17 cellular contexts compared by ENCODE assay signal in genomic region chr1:17195731-17196130, GRCh38. TPM values are rescaled to one million over a fixed set of nuclear protein-coding genes. Genes with fewer than 3 reads are reported as not detected.
DNase-seq lines count a peak whose midpoint lies in the region; ATAC-seq, FAIRE-seq and TF ChIP-seq lines count a peak whose summit lies in the region.
"Had no signal": no experiment of that assay in that cellular context is flagged by ENCODE, and none has a peak within 500 bp of the region (broad histone marks: within the 10 kb centered on the region; RNA-seq: fewer than 3 reads in every experiment).

No MANE protein-coding gene starts in this region.

- H3K9ac ChIP-seq in IMR-90 (ENCODE audit: low read depth, low read length) (no peak overlapping the region), kidney (ENCODE audit: low read length in 2 of 2) (no peak overlapping the region), mesendoderm (ENCODE audit: low read length) (no peak overlapping the region)

- no peak overlapping the region for H2AK9ac ChIP-seq in IMR-90 (replicated peaks; ENCODE audit: low read depth, low read length, poor library complexity)

- H4K5ac ChIP-seq in IMR-90 (ENCODE audit: low read depth, low read length), result no peak overlapping the region
- no peak overlapping the region for H4K5ac ChIP-seq in mesendoderm (ENCODE audit: low read length)

- H4K8ac ChIP-seq in IMR-90 (ENCODE audit: low read depth in 2 of 2, low read length in 2 of 2) (peak overlapping the region in 1 of 2 experiments; percentile 10; a peak in 1 of 4 replicates), mesendoderm (ENCODE audit: low read depth, low read length) (no peak overlapping the region)

- H3K18ac ChIP-seq in IMR-90 (ENCODE audit: low read depth, low read length) (no peak overlapping the region), mesendoderm (ENCODE audit: low read length) (no peak overlapping the region)

- H3K79me2 ChIP-seq in mesendoderm (ENCODE audit: control insufficient read depth, insufficient read depth, low read length), result no peaks in the 10 kb centered on the region

- TF ChIP-seq CTCF in IMR-90 (conservative IDR thresholded peaks at IDR 0.05; ENCODE audit: low read depth, low read length), result no peak
- TF ChIP-seq CTCF in kidney (IDR thresholded peaks at IDR 0.05; ENCODE audit: borderline replicate concordance, extremely low read depth, insufficient read depth), result no peak

- H2AFZ ChIP-seq in IMR-90 (replicated peaks; ENCODE audit: low read length, poor library complexity), result no peak overlapping the region

- no peak overlapping the region for H3K4me3 ChIP-seq in H7 (ENCODE audit: insufficient read depth, low read depth, low read length)
- H3K4me3 ChIP-seq in IMR-90 (ENCODE audit: insufficient read depth, low read depth, low read length), result no peak overlapping the region
- no peak overlapping the region for H3K4me3 ChIP-seq in kidney (ENCODE audit: low read length in 2 of 2)
- H3K4me3 ChIP-seq in mesendoderm (ENCODE audit: low read length), result no peak overlapping the region
- H3K4me3 ChIP-seq: SJCRH30 had no signal

- no peak overlapping the region for H2BK120ac ChIP-seq in IMR-90 (ENCODE audit: low read depth, low read length)
- H2BK120ac ChIP-seq in mesendoderm (ENCODE audit: low read depth, low read length), result no peak overlapping the region

- intact Hi-C loops in IMR-90 (cut with micrococcal nuclease) (no loop called here), kidney (cut with DNase I) (no loop called here), sciatic nerve (cut with DNase I) (no loop called here)

- H3K56ac ChIP-seq in IMR-90 (ENCODE audit: extremely low read depth, insufficient read depth, low read length) (no peak overlapping the region), mesendoderm (ENCODE audit: low read length) (no peak overlapping the region)

- H3K27me3 ChIP-seq in H7 (ENCODE audit: control insufficient read depth, insufficient read depth, low read length), result 0 out of 2 replicates have a peak, but pooled peaks cover 2% of the 10 kb centered on the region
- no peaks in the 10 kb centered on the region; the same call in 1 of the 2 replicates for H3K27me3 ChIP-seq in IMR-90 (ENCODE audit: control insufficient read depth, insufficient read depth, low read length)
- no peaks in the 10 kb centered on the region for H3K27me3 ChIP-seq in mesendoderm (ENCODE audit: insufficient read depth, low read length, poor library complexity)

- H3K4me1 ChIP-seq in IMR-90 (ENCODE audit: control insufficient read depth, insufficient read depth, low read length), result peaks cover 5% of the 10 kb centered on the region
- no peaks in the 10 kb centered on the region for H3K4me1 ChIP-seq in kidney (ENCODE audit: control insufficient read depth in 1 of 2, insufficient read depth in 1 of 2, low read depth in 1 of 2, low read length in 2 of 2)
- H3K4me1 ChIP-seq in mesendoderm (ENCODE audit: control insufficient read depth, low read depth, low read length), result peaks cover 2% of the 10 kb centered on the region

- no TSS peak for BruUV-seq in IMR-90 (replicated peaks; lab: Mats Ljungman, UMichigan)

- no peak overlapping the region for H3K23ac ChIP-seq in IMR-90 (ENCODE audit: low read depth, low read length)
- H3K23ac ChIP-seq in mesendoderm (ENCODE audit: low read length), result no peak overlapping the region

- H3K27ac ChIP-seq in IMR-90 (ENCODE audit: insufficient read depth, low read length) (no peak overlapping the region), kidney (ENCODE audit: low read depth in 2 of 2, low read length in 2 of 2) (no peak overlapping the region), mesendoderm (ENCODE audit: low read depth, low read length) (no peak overlapping the region)
- H3K27ac ChIP-seq: C4-2B, SJCRH30 had no signal

- no peaks in the 10 kb centered on the region for H4K20me1 ChIP-seq in IMR-90 (ENCODE audit: insufficient read depth, low read length)

- H2AK5ac ChIP-seq in IMR-90 (ENCODE audit: low read depth, low read length) (0 out of 2 replicates have a peak overlapping the region, but pooled peaks have one; percentile 3), mesendoderm (ENCODE audit: low read length) (no peak overlapping the region)

- H3K4me2 ChIP-seq in IMR-90 (ENCODE audit: low read depth, low read length) (no peak overlapping the region), mesendoderm (ENCODE audit: low read length) (no peak overlapping the region)

- CTCF ChIA-PET in IMR-90 (lab: Yijun Ruan, JAX), result no interaction called here

- ATAC-seq in IMR-90 (ENCODE audit: low read depth), result no peak
- no peak for ATAC-seq in sciatic nerve
- ATAC-seq: HepG2, PC-3 had no signal

- POLR2A ChIA-PET in IMR-90 (lab: Charles Lee; ENCODE audit: unreplicated experiment), result no interaction called here

- in situ Hi-C loops in IMR-90 (cut with MboI; ENCODE audit: low sequenced_read_pairs), result no loop called here

- no CpG with 5 or more reads among the region's 3 CpGs for WGBS in IMR-90 (ENCODE audit: extremely low coverage in 2 of 2, insufficient read length in 1 of 2), 2 experiments
- WGBS in mesendoderm (ENCODE audit: extremely low coverage, insufficient coverage, low lambda C conversion rate), result no CpG with 5 or more reads among the region's 3 CpGs

- H3K9me3 ChIP-seq in IMR-90 (ENCODE audit: control insufficient read depth, insufficient read depth, low read length) (no peaks in the 10 kb centered on the region), kidney (ENCODE audit: control insufficient read depth in 1 of 2, low read length in 2 of 2) (no peaks in the 10 kb centered on the region)
- H3K9me3 ChIP-seq: SJCRH30 had no signal

- H3K79me1 ChIP-seq in IMR-90 (ENCODE audit: low read depth in 1 of 2, low read length in 2 of 2) (peaks cover 0 to 2% of the 10 kb centered on the region in 2 experiments; a peak in 1 of 4 replicates), mesendoderm (ENCODE audit: low read length) (no peaks in the 10 kb centered on the region)

- dilution Hi-C loops in IMR-90 (cut with HindIII; ENCODE audit: low sequenced_read_pairs, unreplicated experiment), result no loop called here

- FAIRE-seq in kidney (lab: Jason Lieb, UNC) (no peak), GM12892 (lab: Jason Lieb, UNC) (no peak)
- FAIRE-seq: HepG2 had no signal

- DNase-seq in H7 (peak; percentile 7), IMR-90 (no peak), kidney (peak; percentile 57), sciatic nerve (ENCODE audit: low spot score) (peak; percentile 48), mesendoderm (no peak), GM12892 (ENCODE audit: insufficient read length) (no peak)
- no peak for DNase-seq in stimulated activated naive CD4-positive, alpha-beta T cell treated with Interleukin-2 at 50 U/mL for 16 hours (lab: John Stamatoyannopoulos, UW)
- DNase-seq: AML-193, DMS79, HFFc6, KG1, NCI-H1694 treated with DMSO at 0.1 percent for 48 hours, NCI-H524 treated with DMSO at 0.1 percent for 48 hours, PC-3, SJCRH30 had no signal

- H3K36me3 ChIP-seq in H7 (replicated peaks; ENCODE audit: control insufficient read depth, insufficient read depth, low read length), result no peaks in the 10 kb centered on the region
- H3K36me3 ChIP-seq in IMR-90 (ENCODE audit: control insufficient read depth, insufficient read depth, low read length), result no peaks in the 10 kb centered on the region
- H3K36me3 ChIP-seq in kidney (ENCODE audit: control insufficient read depth in 1 of 2, insufficient read depth in 2 of 2, low read length in 2 of 2), result no peaks in the 10 kb centered on the region
- no peaks in the 10 kb centered on the region for H3K36me3 ChIP-seq in mesendoderm (ENCODE audit: control insufficient read depth, insufficient read depth, low read length)
- H3K36me3 ChIP-seq: SJCRH30 had no signal

- peaks cover 7% of the 10 kb centered on the region for H3K9me1 ChIP-seq in IMR-90 (ENCODE audit: insufficient read depth, low read length)

- no peak overlapping the region for H2BK15ac ChIP-seq in IMR-90 (ENCODE audit: low read depth, low read length)
- H2BK15ac ChIP-seq in mesendoderm (replicated peaks; ENCODE audit: low read depth), result no peak overlapping the region

- H2BK20ac ChIP-seq in IMR-90 (ENCODE audit: low read depth, low read length), result no peak overlapping the region

- no peak overlapping the region for H3K14ac ChIP-seq in IMR-90 (replicated peaks; ENCODE audit: low read depth, low read length)

- no peak overlapping the region for H3K4ac ChIP-seq in IMR-90 (ENCODE audit: low read depth, low read length)
- H3K4ac ChIP-seq in mesendoderm (ENCODE audit: low read depth, low read length), result no peak overlapping the region

- H4K91ac ChIP-seq in IMR-90 (ENCODE audit: insufficient read depth, low read depth, low read length), result no peak overlapping the region

- TF ChIP-seq POLR2A in IMR-90 (IDR thresholded peaks at IDR 0.05; ENCODE audit: low read depth, low read length), result no peak
- TF ChIP-seq POLR2A in GM12892 (IDR thresholded peaks at IDR 0.05; ENCODE audit: low read depth, low read length), result no peak

- TF ChIP-seq RAD21 in IMR-90 (IDR thresholded peaks at IDR 0.05; ENCODE audit: low read length), result no peak

- H2BK5ac ChIP-seq in IMR-90 (ENCODE audit: low read depth, low read length, poor library complexity, severe bottlenecking) (no peak overlapping the region), mesendoderm (ENCODE audit: low read length) (no peak overlapping the region)

TF ChIP-seq in IMR-90, 13 proteins besides CTCF, POLR2A, EP300 and RAD21 (continues in another document):
- TF ChIP-seq SMC3 (IDR thresholded peaks at IDR 0.05; ENCODE audit: low read depth, low read length) (no peak), RFX5 (IDR thresholded peaks at IDR 0.05; ENCODE audit: low read depth, low read length) (no peak), MAZ (IDR thresholded peaks at IDR 0.05; ENCODE audit: borderline replicate concordance, low read depth, low read length) (no peak), CHD1 (IDR thresholded peaks at IDR 0.05; ENCODE audit: low read depth, low read length) (no peak)

RNA-seq across cellular contexts. Expression of gene PADI1, which starts 9.2 kb away (rescaled TPM):
- total RNA-seq in H7 (2014; rRNA removed; shearing (Covaris generic)), result 0.07 and 0.45 TPM in 2 replicates
- total RNA-seq in IMR-90 (2012; rRNA removed) (not detected in 2 replicates), kidney (1.3 TPM), sciatic nerve (not detected)
- polyA plus RNA-seq in IMR-90 (2012; rRNA removed) (0.13 and 0.17 TPM in 2 replicates), kidney (ENCODE audit: insufficient read depth, low read depth, low replicate concordance) (not detected)
- polyA plus RNA-seq in IMR-90 (2012; cell fraction: cytosol; rRNA removed), result 0.04 TPM in 1 of 2 replicates, not detected in the other
- polyA plus RNA-seq in IMR-90 (2012; cell fraction: nucleus; rRNA removed; ENCODE audit: low replicate concordance), result 0.14 and 0.21 TPM in 2 replicates
- polyA plus RNA-seq in mesendoderm (2013, experiment 1 of 2), result 0.11 TPM
- 0.07 TPM for polyA plus RNA-seq in mesendoderm (2013, experiment 2 of 2)
- not detected for polyA plus RNA-seq in GM12892 (2012; ENCODE audit: missing spikeins)
- total RNA-seq: HepG2 had no signal
- polyA plus RNA-seq: HepG2 had no signal

RNA-seq across cellular contexts. Expression of gene PADI3, which starts 53.2 kb away (rescaled TPM):
- total RNA-seq in H7 (2014; rRNA removed; shearing (Covaris generic)), result 1.2 and 4.1 TPM in 2 replicates
- total RNA-seq in IMR-90 (2012; rRNA removed) (not detected in 2 replicates), kidney (not detected), sciatic nerve (not detected)
- polyA plus RNA-seq in IMR-90 (2012; rRNA removed) (not detected in 2 replicates), kidney (ENCODE audit: insufficient read depth, low read depth, low replicate concordance) (not detected)
- polyA plus RNA-seq in IMR-90 (2012; cell fraction: cytosol; rRNA removed), result not detected in 2 replicates
- 0.01 and 0.03 TPM in 2 replicates for polyA plus RNA-seq in IMR-90 (2012; cell fraction: nucleus; rRNA removed; ENCODE audit: low replicate concordance)
- polyA plus RNA-seq in mesendoderm (2013, experiment 1 of 2), result 0.06 TPM
- 0.06 TPM for polyA plus RNA-seq in mesendoderm (2013, experiment 2 of 2)
- 0.08 TPM for polyA plus RNA-seq in GM12892 (2012; ENCODE audit: missing spikeins)
- total RNA-seq: HepG2 had no signal
- polyA plus RNA-seq: HepG2 had no signal

Comparison
In these comparisons a context has a peak if more than half of its experiments do, and no peak if none do; other contexts are left out.
1. DNase-seq: peak in H7 (single experiment), kidney (single experiment) and sciatic nerve (single experiment); none in IMR-90 (single experiment), mesendoderm (single experiment), stimulated activated naive CD4-positive, alpha-beta T cell treated with Interleukin-2 at 50 U/mL for 16 hours (single experiment) and GM12892 (single experiment).